In genomic region chr14:61247935-61248334, GRCh38 we compare ENCODE assay signal across 1 cellular context.
TF ChIP-seq lines count a peak whose summit lies in the region.

No MANE protein-coding gene starts in this region.

TF ChIP-seq in GM23338, 12 proteins besides CTCF, POLR2A, EP300 and RAD21 (continued from another document):
- TF ChIP-seq ZNF462 (CRISPR knock-in tag; IDR thresholded peaks at IDR 0.05) = no peak
